In the genomic region with DNA sequence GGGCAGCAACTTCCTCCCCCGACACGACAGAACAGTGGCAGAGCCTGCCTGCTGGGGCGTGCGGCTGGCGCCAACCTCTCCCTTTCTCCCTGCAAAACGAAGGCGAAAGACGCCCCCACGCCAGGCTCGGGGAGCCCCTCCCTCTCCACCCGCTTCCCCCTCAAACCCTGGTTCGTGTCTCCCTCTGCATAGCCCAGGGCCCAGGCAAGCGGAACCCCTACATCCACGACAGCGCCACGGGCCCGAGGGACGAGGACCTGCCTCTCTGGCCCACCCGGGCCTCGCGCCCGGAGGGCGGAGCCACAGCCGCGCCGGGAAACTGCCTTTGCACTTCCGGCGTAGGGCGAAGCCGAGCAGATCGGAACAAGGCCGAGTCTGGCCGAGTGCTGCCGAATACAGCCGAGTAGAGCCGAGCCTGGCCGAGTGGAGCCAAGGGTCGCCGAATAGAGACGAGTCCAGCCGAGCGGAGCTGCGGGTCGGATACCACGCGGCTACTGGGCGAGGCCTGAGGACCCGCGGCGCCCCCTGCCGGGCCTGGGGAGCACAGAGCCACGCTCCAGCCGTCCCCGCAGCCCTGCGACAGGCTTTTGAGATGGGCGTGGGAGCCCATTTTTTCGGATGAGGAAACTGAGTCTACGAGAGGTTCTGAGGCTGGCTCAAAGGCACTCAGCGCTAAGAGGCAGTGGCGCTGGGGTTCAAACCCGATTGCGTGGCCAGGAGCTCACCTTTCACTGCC, we compare ENCODE assay signal across 8 cellular contexts. TPM values are rescaled to one million over a fixed set of nuclear protein-coding genes. Genes with fewer than 3 reads are reported as not detected.
DNase-seq lines count a peak whose midpoint lies in the region; ATAC-seq, FAIRE-seq and TF ChIP-seq lines count a peak whose summit lies in the region.

No MANE protein-coding gene starts in this region.

- H3K4me1 ChIP-seq in HAP-1 (peaks cover 4% of the 10 kb centered on the region), foreskin keratinocyte (peaks cover 17% of the 10 kb centered on the region), neural progenitor cell (no peaks in the 10 kb centered on the region)

- H3K79me2 ChIP-seq in neural progenitor cell (ENCODE audit: low read depth) = no peaks in the 10 kb centered on the region

- DNase-seq in HAP-1 (ENCODE audit: low spot score in 2 of 2) = peak; percentile 92 to 99
- DNase-seq in MG63 = peak; percentile 93
- DNase-seq in SHP77 treated with DMSO at 0.1 percent for 48 hours (lab: John Stamatoyannopoulos, UW) = peak; percentile 91
- DNase-seq in activated gamma-delta T cell treated with anti-CD3 and anti-CD28 coated beads, Interleukin-2, amount 50 U/mL, for 16 hours (ENCODE audit: low read depth) = peak; percentile 99
- peak; percentile 81 to 90 for DNase-seq in foreskin keratinocyte
- DNase-seq in neural progenitor cell (ENCODE audit: low spot score) = peak; percentile 99
- DNase-seq in stromal cell of bone marrow (ENCODE audit: low read depth) = peak; percentile 89

- peak overlapping the region; percentile 60 for H3K4me3 ChIP-seq in HAP-1
- H3K4me3 ChIP-seq in MG63 = peak overlapping the region; percentile 73
- peak overlapping the region; percentile 60 for H3K4me3 ChIP-seq in neural progenitor cell

- peak; percentile 98 for FAIRE-seq in G401.6 (lab: Jason Lieb, UNC)

- peaks cover 4% of the 10 kb centered on the region for H3K27me3 Mint-ChIP-seq in neural progenitor cell (ENCODE audit: insufficient read depth, low read depth)

- peaks cover 3% of the 10 kb centered on the region for H3K9me3 Mint-ChIP-seq in neural progenitor cell

- H4K20me1 ChIP-seq in neural progenitor cell (ENCODE audit: low read depth) = no peaks in the 10 kb centered on the region

- peaks cover 14% of the 10 kb centered on the region for H3F3A ChIP-seq in neural progenitor cell (ENCODE audit: low read depth)

- H3K9me3 ChIP-seq in HAP-1 (no peaks in the 10 kb centered on the region), MG63 (no peaks in the 10 kb centered on the region), neural progenitor cell (ENCODE audit: low read depth) (no peaks in the 10 kb centered on the region)

- ATAC-seq in foreskin keratinocyte = peak; percentile 78

- peak overlapping the region; percentile 87 for H3K4me3 Mint-ChIP-seq in neural progenitor cell

- no peak overlapping the region for H3K27ac Mint-ChIP-seq in neural progenitor cell

- H3K36me3 ChIP-seq in HAP-1 (replicated peaks) (no peaks in the 10 kb centered on the region), MG63 (no peaks in the 10 kb centered on the region), neural progenitor cell (no peaks in the 10 kb centered on the region)

- no peaks in the 10 kb centered on the region for H3K27me3 ChIP-seq in HAP-1 (ENCODE audit: low read depth)
- H3K27me3 ChIP-seq in MG63 = no peaks in the 10 kb centered on the region
- no peaks in the 10 kb centered on the region for H3K27me3 ChIP-seq in foreskin keratinocyte
- H3K27me3 ChIP-seq in neural progenitor cell = no peaks in the 10 kb centered on the region

- in situ Hi-C loops in HAP-1 (cut with MboI; ENCODE audit: low sequenced_read_pairs) = no loop called here

- H3K4me2 ChIP-seq in neural progenitor cell = peak overlapping the region; percentile 94

- peaks cover 33% of the 10 kb centered on the region for H3K4me1 Mint-ChIP-seq in neural progenitor cell

- H3K27ac ChIP-seq in foreskin keratinocyte (peak overlapping the region; percentile 70), neural progenitor cell (peak overlapping the region; percentile 27)

- H3K9ac ChIP-seq in neural progenitor cell = peak overlapping the region; percentile 49

- H3K36me3 Mint-ChIP-seq in neural progenitor cell = peaks cover 3% of the 10 kb centered on the region

- TF ChIP-seq CTCF in foreskin keratinocyte (conservative IDR thresholded peaks at IDR 0.05) (peak; percentile 98), neural progenitor cell (IDR thresholded peaks at IDR 0.05) (peak; percentile 86)

- peak overlapping the region; percentile 70 for H2AFZ ChIP-seq in neural progenitor cell (replicated peaks)

RNA-seq across cellular contexts. Expression of a gene that starts 11.2 kb away (rescaled TPM):
- total RNA-seq in MG63 (2014; rRNA removed; shearing (Covaris generic); ENCODE audit: low replicate concordance) = 3.9 and 23.9 TPM in 2 replicates
- total RNA-seq in foreskin keratinocyte (11.3 and 12.6 TPM in 2 replicates), neural progenitor cell (ENCODE audit: low replicate concordance) (7.2 and 12.2 TPM in 2 replicates)
- 14.9 and 17.3 TPM in 2 replicates for polyA plus RNA-seq in foreskin keratinocyte

RNA-seq across cellular contexts. Expression of a gene that starts 13.0 kb away (rescaled TPM):
- not detected in 2 replicates for total RNA-seq in MG63 (2014; rRNA removed; shearing (Covaris generic); ENCODE audit: low replicate concordance)
- not detected in 2 replicates for total RNA-seq in foreskin keratinocyte
- polyA plus RNA-seq in foreskin keratinocyte = not detected in 2 replicates
- total RNA-seq in neural progenitor cell (ENCODE audit: low replicate concordance) = 0.19 and 0.53 TPM in 2 replicates

RNA-seq across cellular contexts. Expression of a gene that starts 44.8 kb away (rescaled TPM):
- total RNA-seq in MG63 (2014; rRNA removed; shearing (Covaris generic); ENCODE audit: low replicate concordance) = not detected in 2 replicates
- total RNA-seq in foreskin keratinocyte (75.9 and 77.0 TPM in 2 replicates), neural progenitor cell (ENCODE audit: low replicate concordance) (1.7 and 2.1 TPM in 2 replicates)
- 116 and 117 TPM in 2 replicates for polyA plus RNA-seq in foreskin keratinocyte

RNA-seq across cellular contexts. Expression of a gene that starts 49.6 kb away (rescaled TPM):
- total RNA-seq in MG63 (2014; rRNA removed; shearing (Covaris generic); ENCODE audit: low replicate concordance) = not detected in 2 replicates
- total RNA-seq in foreskin keratinocyte = 0.04 and 0.10 TPM in 2 replicates
- 0.06 and 0.10 TPM in 2 replicates for polyA plus RNA-seq in foreskin keratinocyte
- 0.62 TPM in 1 of 2 replicates, not detected in the other for total RNA-seq in neural progenitor cell (ENCODE audit: low replicate concordance)

Comparison
In these comparisons a context has a peak if more than half of its experiments do, and no peak if none do; other contexts are left out.
1. Peak in every context shown above with its lines: DNase-seq, ATAC-seq, H3K4me3 ChIP-seq and H3K27ac ChIP-seq.
2. RNA of a gene that starts 44.8 kb away (total RNA-seq): 75.9 to 77.0 TPM in foreskin keratinocyte; 1.7 to 2.1 TPM in neural progenitor cell and not detected in MG63; every median in the first group is over 10 times any median in the second.